In genomic region chr1:180278193-180278556, GRCh38 we compare ENCODE assay signal across 21 cellular contexts. TPM values are rescaled to one million over a fixed set of nuclear protein-coding genes. Genes with fewer than 3 reads are reported as not detected.
A peak's percentile ranks its signal among the peaks of the same experiment; 100 is the strongest.
DNase-seq lines count a peak whose midpoint lies in the region; ATAC-seq and TF ChIP-seq lines count a peak whose summit lies in the region.
"Had no signal": no experiment of that assay in that cellular context is flagged by ENCODE, and none has a peak within 500 bp of the region (broad histone marks: within the 10 kb centered on the region; RNA-seq: fewer than 3 reads in every experiment).

No MANE protein-coding gene starts in this region.

- dilution Hi-C loops in IMR-90 (cut with HindIII; ENCODE audit: low sequenced_read_pairs, unreplicated experiment), result no loop called here

- no peak overlapping the region for H3K18ac ChIP-seq in IMR-90 (ENCODE audit: low read depth, low read length)

- peaks cover 21 to 81% (median 60%) of the 10 kb centered on the region in 11 experiments for H3K36me3 ChIP-seq in BLaER1 treated with 17β-estradiol and CSF1 and Interleukin-3, amounts not matched to agents 10 nM and 100 nM
- H3K36me3 ChIP-seq in IMR-90 (ENCODE audit: control insufficient read depth, insufficient read depth, low read length), result peaks cover 32% of the 10 kb centered on the region
- peaks cover 13% of the 10 kb centered on the region for H3K36me3 ChIP-seq in endodermal cell (ENCODE audit: control insufficient read depth, insufficient read depth, low read length)
- no peaks in the 10 kb centered on the region for H3K36me3 ChIP-seq in neutrophil

- in situ Hi-C loops in IMR-90 (cut with MboI; ENCODE audit: low sequenced_read_pairs), result no loop called here

- TF ChIP-seq CTCF in IMR-90 (conservative IDR thresholded peaks at IDR 0.05; ENCODE audit: low read depth, low read length) (no peak), endodermal cell (conservative IDR thresholded peaks at IDR 0.05) (no peak), neutrophil (IDR thresholded peaks at IDR 0.05) (no peak)

- H3K27me3 ChIP-seq in BLaER1 treated with 17β-estradiol and CSF1 and Interleukin-3, amounts not matched to agents 10 nM and 100 nM, result no peaks in the 10 kb centered on the region
- H3K27me3 ChIP-seq in IMR-90 (ENCODE audit: control insufficient read depth, insufficient read depth, low read length), result no peaks in the 10 kb centered on the region
- H3K27me3 ChIP-seq in endodermal cell (ENCODE audit: control insufficient read depth, insufficient read depth, low read length, poor library complexity, severe bottlenecking), result no peaks in the 10 kb centered on the region
- no peaks in the 10 kb centered on the region for H3K27me3 ChIP-seq in neutrophil

- H3K9me1 ChIP-seq in IMR-90 (ENCODE audit: insufficient read depth, low read length), result peaks cover 8% of the 10 kb centered on the region

- H3K4me1 Mint-ChIP-seq in endodermal cell, result peaks cover 3% of the 10 kb centered on the region

- no peaks in the 10 kb centered on the region for H3K79me1 ChIP-seq in IMR-90 (ENCODE audit: low read depth in 1 of 2, low read length in 2 of 2)

- peak overlapping the region; percentile 5 for H2AK9ac ChIP-seq in IMR-90 (replicated peaks; ENCODE audit: low read depth, low read length, poor library complexity)

- peak overlapping the region in 5 of 11 experiments; percentile 3 to 55 (median 45); a peak in 7 of 22 replicates for H3K9ac ChIP-seq in BLaER1 treated with 17β-estradiol and CSF1 and Interleukin-3, amounts not matched to agents 10 nM and 100 nM
- H3K9ac ChIP-seq in IMR-90 (ENCODE audit: low read depth, low read length), result no peak overlapping the region
- H3K9ac ChIP-seq in endodermal cell (ENCODE audit: extremely low read depth, low read length, poor library complexity, severe bottlenecking), result no peak overlapping the region
- H3K9ac ChIP-seq: GM23248 had no signal

- H3K14ac ChIP-seq in IMR-90 (replicated peaks; ENCODE audit: low read depth, low read length), result no peak overlapping the region

- POLR2A ChIA-PET in IMR-90 (lab: Charles Lee; ENCODE audit: unreplicated experiment), result no interaction called here

- WGBS in IMR-90 (ENCODE audit: extremely low coverage in 2 of 2, insufficient read length in 1 of 2), 2 experiments, result 92% methylated on average over 2 of the region's 2 CpGs; no CpG with 5 or more reads in 1 of the 2 experiments
- 93% methylated on average over 2 of the region's 2 CpGs for WGBS in endodermal cell (ENCODE audit: insufficient coverage in 1 of 2, insufficient read length in 1 of 2), 2 experiments

- H3K9me3 ChIP-seq in BLaER1 treated with 17β-estradiol and CSF1 and Interleukin-3, amounts not matched to agents 10 nM and 100 nM (replicated peaks in 1 of 11), result no peaks in the 10 kb centered on the region; a peak in 1 of 22 replicates
- H3K9me3 ChIP-seq in IMR-90 (ENCODE audit: control insufficient read depth, insufficient read depth, low read length) (no peaks in the 10 kb centered on the region), endodermal cell (ENCODE audit: control insufficient read depth, low read length) (no peaks in the 10 kb centered on the region), neutrophil (no peaks in the 10 kb centered on the region)

- no peak overlapping the region; the same call in 1 of the 2 replicates for H4K91ac ChIP-seq in IMR-90 (ENCODE audit: insufficient read depth, low read depth, low read length)

- intact Hi-C loops in IMR-90 (cut with micrococcal nuclease), result loop anchor here (5.0 kb wide), 1 partner anchor 139 kb away; no protein-coding TSS in a partner anchor

- no peaks in the 10 kb centered on the region for H3K9me3 Mint-ChIP-seq in endodermal cell
- H3K9me3 Mint-ChIP-seq: CD4-positive, CD25-positive, alpha-beta regulatory T cell had no signal

- H3K4ac ChIP-seq in IMR-90 (ENCODE audit: low read depth, low read length), result no peak overlapping the region; the same call in 1 of the 2 replicates

- DNase-seq in IMR-90 (no peak), endodermal cell (no peak)
- no peak for DNase-seq in activated CD4-positive, CD25-positive, alpha-beta regulatory T cell treated with anti-CD3 and anti-CD28 coated beads, Interleukin-2, amount 50 U/mL, for 72 hours
- no peak for DNase-seq in stimulated activated CD4-positive, alpha-beta T cell treated with anti-CD3 and anti-CD28 coated beads, Interleukin-4, amount 100 ng/mL, for 4 hours
- DNase-seq: CD4-positive, CD25-positive, alpha-beta regulatory T cell; COR-L47; GM23248; NCI-H187 treated with DMSO at 0.1 percent for 48 hours; NCI-H2227 treated with DMSO at 0.1 percent for 48 hours; NCI-H510A treated with DMSO at 0.1 percent for 48 hours; NCI-H774; OCI-M1; RPMI8226; SHP77 treated with DMSO at 0.1 percent for 48 hours had no signal

- H2BK120ac ChIP-seq in IMR-90 (ENCODE audit: low read depth, low read length), result no peak overlapping the region

- peak overlapping the region; percentile 39 for H3K27ac Mint-ChIP-seq in endodermal cell

- BruUV-seq in IMR-90 (replicated peaks; lab: Mats Ljungman, UMichigan), result no TSS peak

- H3K4me1 ChIP-seq in BLaER1 treated with 17β-estradiol and CSF1 and Interleukin-3, amounts not matched to agents 10 nM and 100 nM, result peaks cover 0 to 61% (median 23%) of the 10 kb centered on the region in 10 experiments; a peak in 16 of 20 replicates
- H3K4me1 ChIP-seq in IMR-90 (ENCODE audit: control insufficient read depth, insufficient read depth, low read length), result peaks cover 2% of the 10 kb centered on the region; the same call in 1 of the 2 replicates
- H3K4me1 ChIP-seq in endodermal cell (ENCODE audit: control insufficient read depth, insufficient read depth, low read length), result no peaks in the 10 kb centered on the region
- peaks cover 38 to 59% of the 10 kb centered on the region in 2 experiments for H3K4me1 ChIP-seq in neutrophil (ENCODE audit: control insufficient read depth in 1 of 2, insufficient read depth in 1 of 2, low read depth in 1 of 2, low read length in 1 of 2)

- H3K27me3 Mint-ChIP-seq in endodermal cell (ENCODE audit: insufficient read depth), result no peaks in the 10 kb centered on the region
- H3K27me3 Mint-ChIP-seq: CD4-positive, CD25-positive, alpha-beta regulatory T cell had no signal

- no peak overlapping the region for H3K56ac ChIP-seq in IMR-90 (ENCODE audit: extremely low read depth, insufficient read depth, low read length)

- no peak overlapping the region for H4K5ac ChIP-seq in IMR-90 (ENCODE audit: low read depth, low read length)

- TF ChIP-seq POLR2A in IMR-90 (IDR thresholded peaks at IDR 0.05; ENCODE audit: low read depth, low read length), result no peak

- peak; percentile 12; the same call in 1 of the 2 replicates for ATAC-seq in IMR-90 (ENCODE audit: low read depth)
- ATAC-seq in HG02970 (IDR thresholded peaks at IDR 0.05; ENCODE audit: low FRiP score, unreplicated experiment), result no peak
- ATAC-seq in HG02885 (IDR thresholded peaks at IDR 0.05; ENCODE audit: poor library complexity, unreplicated experiment), result no peak
- ATAC-seq: GM12878, HepG2 had no signal

- H2BK20ac ChIP-seq in IMR-90 (ENCODE audit: low read depth, low read length), result no peak overlapping the region

- CTCF ChIA-PET in IMR-90 (lab: Yijun Ruan, JAX), result no interaction called here

- H3K23ac ChIP-seq in IMR-90 (ENCODE audit: low read depth, low read length), result no peak overlapping the region

- no peak overlapping the region for H2AFZ ChIP-seq in IMR-90 (replicated peaks; ENCODE audit: low read length, poor library complexity)
- H2AFZ ChIP-seq: GM23248 had no signal

- peak overlapping the region in 9 of 11 experiments; percentile 19 to 78 (median 65); a peak in 16 of 22 replicates for H3K27ac ChIP-seq in BLaER1 treated with 17β-estradiol and CSF1 and Interleukin-3, amounts not matched to agents 10 nM and 100 nM
- H3K27ac ChIP-seq in IMR-90 (ENCODE audit: insufficient read depth, low read length) (no peak overlapping the region), endodermal cell (ENCODE audit: low read depth, low read length) (no peak overlapping the region), neutrophil (peak overlapping the region; percentile 98)
- H3K27ac ChIP-seq: 22Rv1, GM23248 had no signal

- no peak overlapping the region for H2BK5ac ChIP-seq in IMR-90 (ENCODE audit: low read depth, low read length, poor library complexity, severe bottlenecking)

- H4K8ac ChIP-seq in IMR-90 (ENCODE audit: low read depth in 2 of 2, low read length in 2 of 2), result no peak overlapping the region; a peak in 1 of 4 replicates

- no peak overlapping the region for H3K4me3 Mint-ChIP-seq in endodermal cell
- H3K4me3 Mint-ChIP-seq: CD4-positive, CD25-positive, alpha-beta regulatory T cell had no signal

- peak overlapping the region; percentile 48; the same call in 1 of the 2 replicates for H2AK5ac ChIP-seq in IMR-90 (ENCODE audit: low read depth, low read length)

- H3K4me3 ChIP-seq in BLaER1 treated with 17β-estradiol and CSF1 and Interleukin-3, amounts not matched to agents 10 nM and 100 nM, result peak overlapping the region in 1 of 10 experiments; percentile 0; a peak in 1 of 20 replicates
- no peak overlapping the region for H3K4me3 ChIP-seq in IMR-90 (ENCODE audit: insufficient read depth, low read depth, low read length)
- H3K4me3 ChIP-seq in endodermal cell (ENCODE audit: low read length), result no peak overlapping the region
- H3K4me3 ChIP-seq in neutrophil (ENCODE audit: low read depth in 1 of 2, low read length in 1 of 2), result peak overlapping the region; percentile 20 to 26
- H3K4me3 ChIP-seq: GM12878, GM23248 had no signal

- TF ChIP-seq RAD21 in IMR-90 (IDR thresholded peaks at IDR 0.05; ENCODE audit: low read length), result no peak

- peak overlapping the region in 7 of 11 experiments; percentile 60 to 92 (median 82); a peak in 14 of 22 replicates for H3K4me2 ChIP-seq in BLaER1 treated with 17β-estradiol and CSF1 and Interleukin-3, amounts not matched to agents 10 nM and 100 nM
- H3K4me2 ChIP-seq in IMR-90 (ENCODE audit: low read depth, low read length), result no peak overlapping the region

- no peak overlapping the region for H2BK15ac ChIP-seq in IMR-90 (ENCODE audit: low read depth, low read length)

- H4K20me1 ChIP-seq in BLaER1 treated with 17β-estradiol and CSF1 and Interleukin-3, amounts not matched to agents 10 nM and 100 nM, result no peaks in the 10 kb centered on the region; a peak in 1 of 22 replicates
- peaks cover 3% of the 10 kb centered on the region; the same call in 1 of the 2 replicates for H4K20me1 ChIP-seq in IMR-90 (ENCODE audit: insufficient read depth, low read length)

- peaks cover 38% of the 10 kb centered on the region for H3K36me3 Mint-ChIP-seq in endodermal cell (ENCODE audit: low read depth)

TF ChIP-seq in IMR-90, 13 proteins besides CTCF, POLR2A, EP300 and RAD21 (continues in another document):
- no peak for TF ChIP-seq RFX5 (IDR thresholded peaks at IDR 0.05; ENCODE audit: low read depth, low read length)

RNA-seq across cellular contexts. Expression of gene LHX4, which starts 48.1 kb away (rescaled TPM):
- 0.18 and 0.28 TPM in 2 replicates for total RNA-seq in IMR-90 (2012; rRNA removed)
- polyA plus RNA-seq in IMR-90 (2012; rRNA removed), result 0.03 and 0.05 TPM in 2 replicates
- polyA plus RNA-seq in IMR-90 (2012; cell fraction: cytosol; rRNA removed), result 0.03 and 0.07 TPM in 2 replicates
- 0.07 and 0.15 TPM in 2 replicates for polyA plus RNA-seq in IMR-90 (2012; cell fraction: nucleus; rRNA removed; ENCODE audit: low replicate concordance)
- total RNA-seq in endodermal cell, result not detected
- 0.43 TPM for polyA plus RNA-seq in endodermal cell (2013, experiment 1 of 2)
- 0.08 TPM for polyA plus RNA-seq in endodermal cell (2013, experiment 2 of 2)
- total RNA-seq: CD4-positive, CD25-positive, alpha-beta regulatory T cell; GM12878; GM23248 had no signal

Comparison
In these comparisons a context has a peak if more than half of its experiments do, and no peak if none do; other contexts are left out.
1. H3K27ac ChIP-seq: peak in BLaER1 treated with 17β-estradiol and CSF1 and Interleukin-3, amounts not matched to agents 10 nM and 100 nM (9 of 11) and neutrophil (single experiment); none in IMR-90 (single experiment) and endodermal cell (single experiment).
2. H3K4me3 ChIP-seq: peak in neutrophil (2 of 2); none in IMR-90 (single experiment) and endodermal cell (single experiment).